Comparison of ENCODE assay signal across 10 cellular contexts in the genomic region with DNA sequence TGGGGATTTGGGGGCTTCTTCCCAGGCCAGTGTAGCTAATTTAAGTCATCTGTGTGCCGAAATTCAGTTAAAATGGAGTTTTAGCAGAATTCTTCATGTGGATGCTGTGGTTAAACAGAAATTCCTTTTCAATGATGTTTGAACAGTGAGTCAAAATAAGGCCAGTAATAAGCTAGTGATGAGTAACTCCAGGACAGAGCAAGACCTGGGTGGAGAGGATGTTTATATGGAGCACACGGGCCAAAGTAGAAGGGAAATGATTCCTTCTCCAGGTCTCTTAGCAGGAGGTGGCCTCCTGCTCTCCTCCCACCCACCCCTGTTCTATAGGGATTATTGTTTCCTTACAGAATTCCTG. TPM values are rescaled to one million over a fixed set of nuclear protein-coding genes. Genes with fewer than 3 reads are reported as not detected.
DNase-seq lines count a peak whose midpoint lies in the region; ATAC-seq and TF ChIP-seq lines count a peak whose summit lies in the region.
"Had no signal": no experiment of that assay in that cellular context is flagged by ENCODE, and none has a peak within 500 bp of the region (broad histone marks: within the 10 kb centered on the region; RNA-seq: fewer than 3 reads in every experiment).

No MANE protein-coding gene starts in this region.

- TF ChIP-seq CTCF in RWPE2 (IDR thresholded peaks at IDR 0.05; ENCODE audit: poor library complexity, severe bottlenecking) = no peak
- no peak for TF ChIP-seq CTCF in fibroblast of mammary gland (conservative IDR thresholded peaks at IDR 0.05; ENCODE audit: control insufficient read depth, insufficient read depth, low read depth, low read length)

- no peaks in the 10 kb centered on the region for H3K36me3 ChIP-seq in RWPE2 (ENCODE audit: low read depth)

- DNase-seq in DMS53 treated with DMSO at 0.1 percent for 48 hours (lab: John Stamatoyannopoulos, UW; ENCODE audit: unreplicated experiment) (peak; percentile 2), RWPE2 (ENCODE audit: low spot score) (peak; percentile 69), fibroblast of mammary gland (ENCODE audit: low read depth) (peak; percentile 96), renal cortical epithelial cell (ENCODE audit: low read depth) (peak; percentile 97), cortex of kidney (lab: John Stamatoyannopoulos, UW) (no peak), cerebellar nuclear complex (lab: John Stamatoyannopoulos, UW) (no peak), NCI-H2196 treated with DMSO at 0.1 percent for 48 hours (lab: John Stamatoyannopoulos, UW; ENCODE audit: unreplicated experiment) (no peak)
- no peak for DNase-seq in activated CD4-positive, alpha-beta T cell treated with anti-CD3 and anti-CD28 coated beads, Interleukin-2, amount 10 ng/mL, durations not matched to agents 7 days and 5 days
- DNase-seq: activated B cell treated with CpG ODN at 0.5 μM for 24 hours, NCI-H526 had no signal

- no peak overlapping the region for H3K4me3 Mint-ChIP-seq in activated CD4-positive, alpha-beta T cell treated with anti-CD3 and anti-CD28 coated beads, Interleukin-2, amount 10 ng/mL, durations not matched to agents 7 days and 5 days
- H3K4me3 Mint-ChIP-seq: activated B cell treated with CpG ODN at 0.5 μM for 24 hours had no signal

- H3K27ac Mint-ChIP-seq in activated CD4-positive, alpha-beta T cell treated with anti-CD3 and anti-CD28 coated beads, Interleukin-2, amount 10 ng/mL, durations not matched to agents 7 days and 5 days = no peak overlapping the region
- H3K27ac Mint-ChIP-seq: activated B cell treated with CpG ODN at 0.5 μM for 24 hours had no signal

- peaks cover 6% of the 10 kb centered on the region for H3K27me3 Mint-ChIP-seq in activated CD4-positive, alpha-beta T cell treated with anti-CD3 and anti-CD28 coated beads, Interleukin-2, amount 10 ng/mL, durations not matched to agents 7 days and 5 days

- peaks cover 30% of the 10 kb centered on the region for H3K4me1 ChIP-seq in RWPE2 (ENCODE audit: insufficient read depth, poor library complexity, severe bottlenecking)

- no peaks in the 10 kb centered on the region for H3K27me3 ChIP-seq in RWPE2 (ENCODE audit: insufficient read depth, poor library complexity, severe bottlenecking)

- no peaks in the 10 kb centered on the region for H3K36me3 Mint-ChIP-seq in activated CD4-positive, alpha-beta T cell treated with anti-CD3 and anti-CD28 coated beads, Interleukin-2, amount 10 ng/mL, durations not matched to agents 7 days and 5 days (ENCODE audit: low read depth)

- no peaks in the 10 kb centered on the region for H3K4me1 Mint-ChIP-seq in activated CD4-positive, alpha-beta T cell treated with anti-CD3 and anti-CD28 coated beads, Interleukin-2, amount 10 ng/mL, durations not matched to agents 7 days and 5 days
- H3K4me1 Mint-ChIP-seq: activated B cell treated with CpG ODN at 0.5 μM for 24 hours had no signal

- CTCF ChIA-PET in activated CD4-positive, alpha-beta T cell treated with anti-CD3 and anti-CD28 coated beads, Interleukin-2, amount 10 ng/mL, durations not matched to agents 7 days and 5 days (lab: Charles Lee) = interaction anchor here (1.4 kb wide), 1 partner anchor 17 kb away, joined by 5 read pairs; no protein-coding TSS in a partner anchor

- POLR2A ChIA-PET in activated CD4-positive, alpha-beta T cell treated with anti-CD3 and anti-CD28 coated beads, Interleukin-2, amount 10 ng/mL, durations not matched to agents 7 days and 5 days (lab: Charles Lee) = no interaction called here

- ATAC-seq in RWPE2 (ENCODE audit: low read depth) = peak; percentile 98

- H3K9me3 ChIP-seq in RWPE2 (ENCODE audit: severe bottlenecking) = no peaks in the 10 kb centered on the region

- H3K27ac ChIP-seq in RWPE2 (ENCODE audit: poor library complexity, severe bottlenecking) = peak overlapping the region; percentile 89

- H3K4me3 ChIP-seq in RWPE2 (ENCODE audit: severe bottlenecking) (no peak overlapping the region), fibroblast of mammary gland (ENCODE audit: control insufficient read depth, low read depth, low read length) (peak overlapping the region; percentile 34)

- no peaks in the 10 kb centered on the region for H3K9me3 Mint-ChIP-seq in activated CD4-positive, alpha-beta T cell treated with anti-CD3 and anti-CD28 coated beads, Interleukin-2, amount 10 ng/mL, durations not matched to agents 7 days and 5 days
- H3K9me3 Mint-ChIP-seq: activated B cell treated with CpG ODN at 0.5 μM for 24 hours had no signal

RNA-seq across cellular contexts. Expression of a gene that starts 31.9 kb away (rescaled TPM):
- total RNA-seq in renal cortical epithelial cell = 42.9 and 48.0 TPM in 2 replicates
- total RNA-seq in activated CD4-positive, alpha-beta T cell treated with anti-CD3 and anti-CD28 coated beads, Interleukin-2, amount 10 ng/mL, durations not matched to agents 7 days and 5 days = 1 to 10 TPM; 3.9 to 4.1 TPM

RNA-seq across cellular contexts. Expression of a gene that starts 58.7 kb away (rescaled TPM):
- 28.3 and 37.0 TPM in 2 replicates for total RNA-seq in renal cortical epithelial cell
- not detected for total RNA-seq in activated CD4-positive, alpha-beta T cell treated with anti-CD3 and anti-CD28 coated beads, Interleukin-2, amount 10 ng/mL, durations not matched to agents 7 days and 5 days
- total RNA-seq: activated B cell treated with CpG ODN at 0.5 μM for 24 hours had no signal

Comparison
In these comparisons a context has a peak if more than half of its experiments do, and no peak if none do; other contexts are left out.
1. DNase-seq: peak in DMS53 treated with DMSO at 0.1 percent for 48 hours (single experiment), RWPE2 (single experiment), fibroblast of mammary gland (single experiment) and renal cortical epithelial cell (single experiment); none in cortex of kidney (single experiment), cerebellar nuclear complex (0 of 2), activated CD4-positive, alpha-beta T cell treated with anti-CD3 and anti-CD28 coated beads, Interleukin-2, amount 10 ng/mL, durations not matched to agents 7 days and 5 days (single experiment) and NCI-H2196 treated with DMSO at 0.1 percent for 48 hours (single experiment).
2. RNA of a gene that starts 58.7 kb away (total RNA-seq): 28.3 to 37.0 TPM in renal cortical epithelial cell; not detected in activated CD4-positive, alpha-beta T cell treated with anti-CD3 and anti-CD28 coated beads, Interleukin-2, amount 10 ng/mL, durations not matched to agents 7 days and 5 days; every median in the first group is over 10 times any median in the second.